Comparison of ENCODE assay signal across 1 cellular context in the genomic region with DNA sequence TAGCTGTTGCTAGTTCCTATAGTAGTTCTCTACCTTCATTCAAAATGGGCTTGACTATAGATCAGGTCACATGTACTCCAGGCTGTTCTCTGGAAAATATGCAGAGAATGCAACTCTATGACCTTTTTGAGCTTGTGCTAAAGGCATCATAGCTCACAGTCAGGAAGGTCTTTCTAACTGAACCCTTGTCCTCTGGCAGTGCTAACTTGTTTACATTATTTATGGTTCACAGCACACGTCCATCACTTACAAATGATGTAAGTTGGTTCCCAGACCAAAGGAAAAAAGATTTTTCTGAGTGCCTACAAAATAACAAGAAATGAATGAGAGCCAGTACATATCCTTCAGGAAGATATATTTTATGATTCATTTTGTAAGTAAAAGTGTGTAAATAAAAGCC.
TF ChIP-seq lines count a peak whose summit lies in the region.

No MANE protein-coding gene starts in this region.

TF ChIP-seq in HepG2, 621 proteins besides CTCF, POLR2A, EP300 and RAD21 (continued from another document and continues in another):
- TF ChIP-seq, protein P1, sequence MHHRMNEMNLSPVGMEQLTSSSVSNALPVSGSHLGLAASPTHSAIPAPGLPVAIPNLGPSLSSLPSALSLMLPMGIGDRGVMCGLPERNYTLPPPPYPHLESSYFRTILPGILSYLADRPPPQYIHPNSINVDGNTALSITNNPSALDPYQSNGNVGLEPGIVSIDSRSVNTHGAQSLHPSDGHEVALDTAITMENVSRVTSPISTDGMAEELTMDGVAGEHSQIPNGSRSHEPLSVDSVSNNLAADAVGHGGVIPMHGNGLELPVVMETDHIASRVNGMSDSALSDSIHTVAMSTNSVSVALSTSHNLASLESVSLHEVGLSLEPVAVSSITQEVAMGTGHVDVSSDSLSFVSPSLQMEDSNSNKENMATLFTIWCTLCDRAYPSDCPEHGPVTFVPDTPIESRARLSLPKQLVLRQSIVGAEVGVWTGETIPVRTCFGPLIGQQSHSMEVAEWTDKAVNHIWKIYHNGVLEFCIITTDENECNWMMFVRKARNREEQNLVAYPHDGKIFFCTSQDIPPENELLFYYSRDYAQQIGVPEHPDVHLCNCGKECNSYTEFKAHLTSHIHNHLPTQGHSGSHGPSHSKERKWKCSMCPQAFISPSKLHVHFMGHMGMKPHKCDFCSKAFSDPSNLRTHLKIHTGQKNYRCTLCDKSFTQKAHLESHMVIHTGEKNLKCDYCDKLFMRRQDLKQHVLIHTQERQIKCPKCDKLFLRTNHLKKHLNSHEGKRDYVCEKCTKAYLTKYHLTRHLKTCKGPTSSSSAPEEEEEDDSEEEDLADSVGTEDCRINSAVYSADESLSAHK (CRISPR knock-in tag; IDR thresholded peaks at IDR 0.05; ENCODE audit: borderline replicate concordance), result no peak
- TF ChIP-seq SNAPC2 (CRISPR knock-in tag; IDR thresholded peaks at IDR 0.05) (no peak), ZFYVE20 (CRISPR knock-in tag; IDR thresholded peaks at IDR 0.05; ENCODE audit: borderline replicate concordance, low read depth) (no peak), ZNF143 (CRISPR knock-in tag; IDR thresholded peaks at IDR 0.05) (no peak), MTA3 (CRISPR knock-in tag; IDR thresholded peaks at IDR 0.05) (no peak), FOSL2 (CRISPR knock-in tag; IDR thresholded peaks at IDR 0.05) (peak; percentile 92), FLYWCH1 (CRISPR knock-in tag; IDR thresholded peaks at IDR 0.05) (no peak), MTA1 (CRISPR knock-in tag; IDR thresholded peaks at IDR 0.05; ENCODE audit: borderline replicate concordance) (no peak), DPF2 (CRISPR knock-in tag; IDR thresholded peaks at IDR 0.05; ENCODE audit: borderline replicate concordance, low read depth) (peak; percentile 80), CHD4 (IDR thresholded peaks at IDR 0.05; ENCODE audit: borderline replicate concordance, low read length) (peak; percentile 67; the same call in 1 of the 2 replicates), GPBP1L1 (CRISPR knock-in tag; IDR thresholded peaks at IDR 0.05) (no peak), ZNF576 (CRISPR knock-in tag; IDR thresholded peaks at IDR 0.05) (no peak), AHDC1 (CRISPR knock-in tag; IDR thresholded peaks at IDR 0.05; ENCODE audit: borderline replicate concordance) (peak; percentile 100), ZBTB3 (CRISPR knock-in tag; IDR thresholded peaks at IDR 0.05; ENCODE audit: borderline replicate concordance, low read depth) (no peak), NFYC (CRISPR knock-in tag; IDR thresholded peaks at IDR 0.05) (no peak), MXD3 (CRISPR knock-in tag; IDR thresholded peaks at IDR 0.05) (no peak), ZNF784 (CRISPR knock-in tag; IDR thresholded peaks at IDR 0.05; ENCODE audit: borderline replicate concordance) (peak; percentile 37; the same call in 1 of the 2 replicates), GATAD2A (CRISPR knock-in tag; IDR thresholded peaks at IDR 0.05) (peak; percentile 100), ISL2 (CRISPR knock-in tag; IDR thresholded peaks at IDR 0.05) (peak; percentile 93), SP5 (CRISPR knock-in tag; IDR thresholded peaks at IDR 0.05; ENCODE audit: borderline replicate concordance, low read depth) (peak; percentile 25; the same call in 1 of the 2 replicates), RFX5 (IDR thresholded peaks at IDR 0.05; ENCODE audit: low read depth, low read length) (no peak)
- TF ChIP-seq, protein P2, sequence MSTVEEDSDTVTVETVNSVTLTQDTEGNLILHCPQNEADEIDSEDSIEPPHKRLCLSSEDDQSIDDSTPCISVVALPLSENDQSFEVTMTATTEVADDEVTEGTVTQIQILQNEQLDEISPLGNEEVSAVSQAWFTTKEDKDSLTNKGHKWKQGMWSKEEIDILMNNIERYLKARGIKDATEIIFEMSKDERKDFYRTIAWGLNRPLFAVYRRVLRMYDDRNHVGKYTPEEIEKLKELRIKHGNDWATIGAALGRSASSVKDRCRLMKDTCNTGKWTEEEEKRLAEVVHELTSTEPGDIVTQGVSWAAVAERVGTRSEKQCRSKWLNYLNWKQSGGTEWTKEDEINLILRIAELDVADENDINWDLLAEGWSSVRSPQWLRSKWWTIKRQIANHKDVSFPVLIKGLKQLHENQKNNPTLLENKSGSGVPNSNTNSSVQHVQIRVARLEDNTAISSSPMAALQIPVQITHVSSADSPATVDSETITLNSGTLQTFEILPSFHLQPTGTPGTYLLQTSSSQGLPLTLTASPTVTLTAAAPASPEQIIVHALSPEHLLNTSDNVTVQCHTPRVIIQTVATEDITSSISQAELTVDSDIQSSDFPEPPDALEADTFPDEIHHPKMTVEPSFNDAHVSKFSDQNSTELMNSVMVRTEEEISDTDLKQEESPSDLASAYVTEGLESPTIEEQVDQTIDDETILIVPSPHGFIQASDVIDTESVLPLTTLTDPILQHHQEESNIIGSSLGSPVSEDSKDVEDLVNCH (CRISPR knock-in tag; IDR thresholded peaks at IDR 0.05), result no peak
- TF ChIP-seq, protein P3, sequence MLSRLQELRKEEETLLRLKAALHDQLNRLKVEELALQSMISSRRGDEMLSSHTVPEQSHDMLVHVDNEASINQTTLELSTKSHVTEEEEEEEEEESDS (CRISPR knock-in tag; IDR thresholded peaks at IDR 0.05; ENCODE audit: borderline replicate concordance), result no peak
- TF ChIP-seq, protein P4, sequence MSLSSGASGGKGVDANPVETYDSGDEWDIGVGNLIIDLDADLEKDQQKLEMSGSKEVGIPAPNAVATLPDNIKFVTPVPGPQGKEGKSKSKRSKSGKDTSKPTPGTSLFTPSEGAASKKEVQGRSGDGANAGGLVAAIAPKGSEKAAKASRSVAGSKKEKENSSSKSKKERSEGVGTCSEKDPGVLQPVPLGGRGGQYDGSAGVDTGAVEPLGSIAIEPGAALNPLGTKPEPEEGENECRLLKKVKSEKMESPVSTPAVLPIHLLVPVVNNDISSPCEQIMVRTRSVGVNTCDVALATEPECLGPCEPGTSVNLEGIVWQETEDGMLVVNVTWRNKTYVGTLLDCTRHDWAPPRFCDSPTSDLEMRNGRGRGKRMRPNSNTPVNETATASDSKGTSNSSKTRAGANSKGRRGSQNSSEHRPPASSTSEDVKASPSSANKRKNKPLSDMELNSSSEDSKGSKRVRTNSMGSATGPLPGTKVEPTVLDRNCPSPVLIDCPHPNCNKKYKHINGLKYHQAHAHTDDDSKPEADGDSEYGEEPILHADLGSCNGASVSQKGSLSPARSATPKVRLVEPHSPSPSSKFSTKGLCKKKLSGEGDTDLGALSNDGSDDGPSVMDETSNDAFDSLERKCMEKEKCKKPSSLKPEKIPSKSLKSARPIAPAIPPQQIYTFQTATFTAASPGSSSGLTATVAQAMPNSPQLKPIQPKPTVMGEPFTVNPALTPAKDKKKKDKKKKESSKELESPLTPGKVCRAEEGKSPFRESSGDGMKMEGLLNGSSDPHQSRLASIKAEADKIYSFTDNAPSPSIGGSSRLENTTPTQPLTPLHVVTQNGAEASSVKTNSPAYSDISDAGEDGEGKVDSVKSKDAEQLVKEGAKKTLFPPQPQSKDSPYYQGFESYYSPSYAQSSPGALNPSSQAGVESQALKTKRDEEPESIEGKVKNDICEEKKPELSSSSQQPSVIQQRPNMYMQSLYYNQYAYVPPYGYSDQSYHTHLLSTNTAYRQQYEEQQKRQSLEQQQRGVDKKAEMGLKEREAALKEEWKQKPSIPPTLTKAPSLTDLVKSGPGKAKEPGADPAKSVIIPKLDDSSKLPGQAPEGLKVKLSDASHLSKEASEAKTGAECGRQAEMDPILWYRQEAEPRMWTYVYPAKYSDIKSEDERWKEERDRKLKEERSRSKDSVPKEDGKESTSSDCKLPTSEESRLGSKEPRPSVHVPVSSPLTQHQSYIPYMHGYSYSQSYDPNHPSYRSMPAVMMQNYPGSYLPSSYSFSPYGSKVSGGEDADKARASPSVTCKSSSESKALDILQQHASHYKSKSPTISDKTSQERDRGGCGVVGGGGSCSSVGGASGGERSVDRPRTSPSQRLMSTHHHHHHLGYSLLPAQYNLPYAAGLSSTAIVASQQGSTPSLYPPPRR (CRISPR knock-in tag; IDR thresholded peaks at IDR 0.05; ENCODE audit: borderline replicate concordance), result peak; percentile 92
- TF ChIP-seq, protein P5, sequence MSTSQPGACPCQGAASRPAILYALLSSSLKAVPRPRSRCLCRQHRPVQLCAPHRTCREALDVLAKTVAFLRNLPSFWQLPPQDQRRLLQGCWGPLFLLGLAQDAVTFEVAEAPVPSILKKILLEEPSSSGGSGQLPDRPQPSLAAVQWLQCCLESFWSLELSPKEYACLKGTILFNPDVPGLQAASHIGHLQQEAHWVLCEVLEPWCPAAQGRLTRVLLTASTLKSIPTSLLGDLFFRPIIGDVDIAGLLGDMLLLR (CRISPR knock-in tag; IDR thresholded peaks at IDR 0.05), result no peak
- TF ChIP-seq, protein P6, sequence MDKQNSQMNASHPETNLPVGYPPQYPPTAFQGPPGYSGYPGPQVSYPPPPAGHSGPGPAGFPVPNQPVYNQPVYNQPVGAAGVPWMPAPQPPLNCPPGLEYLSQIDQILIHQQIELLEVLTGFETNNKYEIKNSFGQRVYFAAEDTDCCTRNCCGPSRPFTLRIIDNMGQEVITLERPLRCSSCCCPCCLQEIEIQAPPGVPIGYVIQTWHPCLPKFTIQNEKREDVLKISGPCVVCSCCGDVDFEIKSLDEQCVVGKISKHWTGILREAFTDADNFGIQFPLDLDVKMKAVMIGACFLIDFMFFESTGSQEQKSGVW (CRISPR knock-in tag; IDR thresholded peaks at IDR 0.05; ENCODE audit: borderline replicate concordance), result no peak
- TF ChIP-seq, protein P7, sequence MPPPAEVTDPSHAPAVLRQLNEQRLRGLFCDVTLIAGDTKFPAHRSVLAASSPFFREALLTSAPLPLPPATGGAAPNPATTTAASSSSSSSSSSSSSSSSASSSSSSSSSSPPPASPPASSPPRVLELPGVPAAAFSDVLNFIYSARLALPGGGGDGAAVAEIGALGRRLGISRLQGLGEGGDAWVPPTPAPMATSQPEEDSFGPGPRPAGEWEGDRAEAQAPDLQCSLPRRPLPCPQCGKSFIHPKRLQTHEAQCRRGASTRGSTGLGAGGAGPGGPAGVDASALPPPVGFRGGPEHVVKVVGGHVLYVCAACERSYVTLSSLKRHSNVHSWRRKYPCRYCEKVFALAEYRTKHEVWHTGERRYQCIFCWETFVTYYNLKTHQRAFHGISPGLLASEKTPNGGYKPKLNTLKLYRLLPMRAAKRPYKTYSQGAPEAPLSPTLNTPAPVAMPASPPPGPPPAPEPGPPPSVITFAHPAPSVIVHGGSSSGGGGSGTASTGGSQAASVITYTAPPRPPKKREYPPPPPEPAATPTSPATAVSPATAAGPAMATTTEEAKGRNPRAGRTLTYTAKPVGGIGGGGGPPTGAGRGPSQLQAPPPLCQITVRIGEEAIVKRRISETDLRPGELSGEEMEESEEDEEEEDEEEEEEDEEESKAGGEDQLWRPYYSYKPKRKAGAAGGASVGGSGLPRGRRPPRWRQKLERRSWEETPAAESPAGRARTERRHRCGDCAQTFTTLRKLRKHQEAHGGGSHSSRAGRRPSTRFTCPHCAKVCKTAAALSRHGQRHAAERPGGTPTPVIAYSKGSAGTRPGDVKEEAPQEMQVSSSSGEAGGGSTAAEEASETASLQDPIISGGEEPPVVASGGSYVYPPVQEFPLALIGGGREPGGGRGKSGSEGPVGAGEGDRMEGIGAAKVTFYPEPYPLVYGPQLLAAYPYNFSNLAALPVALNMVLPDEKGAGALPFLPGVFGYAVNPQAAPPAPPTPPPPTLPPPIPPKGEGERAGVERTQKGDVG (CRISPR knock-in tag; IDR thresholded peaks at IDR 0.05; ENCODE audit: borderline replicate concordance), result no peak
